In the genomic region with DNA sequence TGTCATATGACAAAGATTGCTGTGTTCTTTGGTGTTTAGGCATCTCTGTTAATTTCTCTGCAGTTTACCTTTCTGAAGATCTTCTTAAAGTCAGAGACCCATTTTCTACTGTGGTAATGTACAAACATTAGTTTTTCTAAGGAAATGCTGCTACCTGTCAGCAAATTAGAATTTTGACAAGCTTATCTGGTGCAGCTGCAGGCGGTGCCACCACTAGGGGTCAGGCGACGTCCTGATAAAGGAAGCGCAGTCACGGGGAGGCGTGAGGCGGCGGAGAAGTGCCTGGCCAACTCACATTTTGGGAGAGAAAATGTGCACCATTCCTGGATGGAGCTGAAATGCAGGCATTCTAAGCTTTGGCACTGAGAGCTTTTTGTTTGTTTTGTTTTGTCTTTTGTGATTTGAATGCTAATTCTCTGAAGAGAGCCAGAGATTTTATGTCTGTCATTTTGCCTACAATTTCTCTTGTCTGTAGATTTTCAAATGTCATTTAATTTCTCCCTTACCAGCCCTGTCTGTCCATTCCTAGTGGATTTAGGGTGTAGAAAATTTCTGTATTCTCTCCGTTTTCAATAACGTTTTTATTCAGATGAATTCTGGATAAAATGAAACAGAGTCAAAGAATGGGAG, we compare ENCODE assay signal across 8 cellular contexts. TPM values are rescaled to one million over a fixed set of nuclear protein-coding genes. Genes with fewer than 3 reads are reported as not detected.
DNase-seq lines count a peak whose midpoint lies in the region; ATAC-seq and TF ChIP-seq lines count a peak whose summit lies in the region.

No MANE protein-coding gene starts in this region.

- no peaks in the 10 kb centered on the region for H3K79me2 ChIP-seq in PC-9 (ENCODE audit: low read depth)

- POLR2A ChIA-PET in Caco-2 (lab: Charles Lee) (interaction anchor here (0.6 kb wide), 1 partner anchor 25 kb away, joined by 3 read pairs; the partner anchor contains the start of gene SIAH2), PC-9 (lab: Charles Lee; ENCODE audit: unreplicated experiment) (interaction anchor here (0.6 kb wide), 1 partner anchor 35 kb away, joined by 3 read pairs; no protein-coding TSS in a partner anchor)

- H3K4me3 Mint-ChIP-seq in Caco-2 (ENCODE audit: unreplicated experiment) (no peak overlapping the region), neural crest cell (no peak overlapping the region)

- no peaks in the 10 kb centered on the region for H4K20me1 ChIP-seq in PC-9 (ENCODE audit: insufficient read depth)

- peaks cover 3% of the 10 kb centered on the region for H3K27me3 Mint-ChIP-seq in Caco-2 (ENCODE audit: insufficient read depth, unreplicated experiment)
- peaks cover 11% of the 10 kb centered on the region for H3K27me3 Mint-ChIP-seq in neural crest cell (ENCODE audit: low read depth)

- no peak overlapping the region for H3K27ac ChIP-seq in PC-9

- H3K4me3 ChIP-seq in Caco-2 (ENCODE audit: low read depth, low read length) (no peak overlapping the region), PC-9 (no peak overlapping the region)

- H2AFZ ChIP-seq in PC-9, result no peak overlapping the region

- intact Hi-C loops in Caco-2 (cut with micrococcal nuclease; ENCODE audit: unreplicated experiment), result loop anchor here (1.0 to 10.0 kb wide), 4 partner anchors 42 to 358 kb away; partner anchors contain the start of gene MED12L
- intact Hi-C loops in PC-9 (cut with micrococcal nuclease; ENCODE audit: unreplicated experiment), result loop anchor here (1.0 to 2.0 kb wide), 2 partner anchors 67 to 77 kb away; no protein-coding TSS in a partner anchor

- CTCF ChIA-PET in Caco-2 (lab: Charles Lee), result interaction anchor here (0.5 to 1.6 kb wide), 10 partner anchors 8 to 299 kb away, joined by 3 to 17 read pairs (median 4); partner anchors contain the start of gene SIAH2
- CTCF ChIA-PET in PC-9 (lab: Charles Lee), result interaction anchor here (0.6 to 1.0 kb wide), 5 partner anchors 23 to 312 kb away, joined by 3 to 5 read pairs (median 3); no protein-coding TSS in a partner anchor

- H3K9me3 Mint-ChIP-seq in Caco-2 (ENCODE audit: unreplicated experiment) (no peaks in the 10 kb centered on the region), neural crest cell (no peaks in the 10 kb centered on the region)

- no peaks in the 10 kb centered on the region for H3K4me1 ChIP-seq in Caco-2
- H3K4me1 ChIP-seq in PC-9 (replicated peaks; ENCODE audit: insufficient read depth), result peaks cover 18% of the 10 kb centered on the region

- peak; percentile 70 for ATAC-seq in GM21367 (IDR thresholded peaks at IDR 0.05; ENCODE audit: unreplicated experiment)
- ATAC-seq in stimulated activated naive CD8-positive, alpha-beta T cell treated with anti-CD3 and anti-CD28 coated beads, Interleukin-15, Interleukin-2, amounts not matched to agents 100 U/mL and 50 U/mL, for 24 hours, result peak; percentile 56

- TF ChIP-seq CTCF in Caco-2 (IDR thresholded peaks at IDR 0.05; ENCODE audit: insufficient read depth in 1 of 2, low read depth in 1 of 2, low read length in 1 of 2, severe bottlenecking in 1 of 2, unreplicated experiment in 1 of 2), result peak; percentile 92
- peak; percentile 51 for TF ChIP-seq CTCF in PC-9 (conservative IDR thresholded peaks at IDR 0.05)
- TF ChIP-seq CTCF in neural crest cell (conservative IDR thresholded peaks at IDR 0.05), result peak; percentile 96

- H3K9me2 ChIP-seq in PC-9 (ENCODE audit: insufficient read depth), result no peaks in the 10 kb centered on the region

- H3K4me1 Mint-ChIP-seq in Caco-2 (ENCODE audit: low read depth, unreplicated experiment), result no peaks in the 10 kb centered on the region
- peaks cover 19% of the 10 kb centered on the region for H3K4me1 Mint-ChIP-seq in neural crest cell

- H3K36me3 Mint-ChIP-seq in Caco-2 (ENCODE audit: insufficient read depth, unreplicated experiment), result no peaks in the 10 kb centered on the region
- H3K36me3 Mint-ChIP-seq in neural crest cell (ENCODE audit: low read depth), result no peaks in the 10 kb centered on the region

- H3K27ac Mint-ChIP-seq in Caco-2 (ENCODE audit: unreplicated experiment) (no peak overlapping the region), neural crest cell (ENCODE audit: unreplicated experiment) (no peak overlapping the region)

- H3K4me2 ChIP-seq in PC-9, result no peak overlapping the region

- H3K9me3 ChIP-seq in Caco-2 (no peaks in the 10 kb centered on the region), PC-9 (ENCODE audit: insufficient read depth, low read depth) (no peaks in the 10 kb centered on the region)

- DNase-seq in Caco-2 (peak; percentile 80 to 82), HuH-7 (ENCODE audit: low spot score) (peak; percentile 43), PC-9 (peak in 1 of 2 experiments; percentile 55), fibroblast of gingiva (ENCODE audit: low read depth) (peak; percentile 66), neural crest cell (ENCODE audit: low read depth, low spot score) (peak; percentile 86)
- DNase-seq in activated T-cell treated with anti-CD3 and anti-CD28 coated beads, Interleukin-2, amount 50 U/mL, for 48 hours, result peak; percentile 88 to 89
- DNase-seq in stimulated activated naive CD8-positive, alpha-beta T cell treated with anti-CD3 and anti-CD28 coated beads, Interleukin-15, Interleukin-2, amounts not matched to agents 100 U/mL and 50 U/mL, for 24 hours, result peak; percentile 91

- H3K27me3 ChIP-seq in Caco-2 (replicated peaks; ENCODE audit: control insufficient read depth, insufficient read depth, low read length) (no peaks in the 10 kb centered on the region), PC-9 (ENCODE audit: insufficient read depth, low read depth) (no peaks in the 10 kb centered on the region)

- H3F3A ChIP-seq in PC-9 (ENCODE audit: insufficient read depth, low read depth), result peaks cover 10% of the 10 kb centered on the region; the same call in 1 of the 2 replicates

- BruUV-seq in Caco-2 (replicated peaks; lab: Mats Ljungman, UMichigan) (no TSS peak), PC-9 (replicated peaks; lab: Mats Ljungman, UMichigan) (no TSS peak)

- no peaks in the 10 kb centered on the region for H3K36me3 ChIP-seq in Caco-2 (ENCODE audit: control insufficient read depth, insufficient read depth, low read length)
- H3K36me3 ChIP-seq in PC-9 (ENCODE audit: low read depth), result no peaks in the 10 kb centered on the region

RNA-seq across cellular contexts. Expression of gene SIAH2, which starts 24.9 kb away (rescaled TPM):
- total RNA-seq in Caco-2 (2022) (25.6 and 31.8 TPM in 2 replicates), PC-9 (2021) (19.4 and 20.3 TPM in 2 replicates), neural crest cell (18.2 and 18.5 TPM in 2 replicates)
